ENCODE assay signal across 11 cellular contexts in the genomic region with DNA sequence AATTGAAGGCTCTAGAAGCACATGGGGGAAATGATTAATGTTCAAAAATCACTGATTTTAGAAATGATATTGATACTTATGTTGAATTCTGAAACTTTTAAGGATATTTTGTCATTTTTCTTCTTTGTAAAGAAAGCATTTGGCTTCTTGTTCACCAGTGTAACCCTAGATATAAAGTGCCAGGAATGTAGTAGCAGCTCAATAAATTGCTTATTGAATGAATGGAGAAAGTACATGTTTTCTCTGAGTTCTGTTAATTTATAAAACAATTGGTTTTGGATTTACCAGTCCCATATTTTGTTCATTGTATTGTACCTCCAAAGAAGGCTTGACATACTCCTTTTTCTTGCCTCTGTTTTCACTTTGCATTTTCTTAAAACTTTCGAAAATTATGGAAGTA. TPM values are rescaled to one million over a fixed set of nuclear protein-coding genes. Genes with fewer than 3 reads are reported as not detected.
A peak's percentile ranks its signal among the peaks of the same experiment; 100 is the strongest.
DNase-seq lines count a peak whose midpoint lies in the region; ATAC-seq and TF ChIP-seq lines count a peak whose summit lies in the region.
"Had no signal": no experiment of that assay in that cellular context is flagged by ENCODE, and none has a peak within 500 bp of the region (broad histone marks: within the 10 kb centered on the region; RNA-seq: fewer than 3 reads in every experiment).

No MANE protein-coding gene starts in this region.

- no peak for ATAC-seq in activated T-cell treated with anti-CD3 and anti-CD28 coated beads, Interleukin-2, amount 50 U/mL, for 72 hours (replicated peaks in 1 of 2)
- no peak for ATAC-seq in effector memory CD8-positive, alpha-beta T cell (replicated peaks)
- ATAC-seq in stimulated activated memory B cell treated with anti-CD40 and anti-IgM and Interleukin-4, amounts not matched to agents 10 μg/mL and 1 μg/mL and 100 μg/mL, for 72 hours: no peak

- no peak overlapping the region for H2AFZ ChIP-seq in OCI-LY1 (ENCODE audit: low read length)

- H3K9me3 ChIP-seq in OCI-LY1 (ENCODE audit: low read length): no peaks in the 10 kb centered on the region
- H3K9me3 ChIP-seq: sigmoid colon, transverse colon had no signal

- H3K27ac Mint-ChIP-seq in activated T-cell treated with anti-CD3 and anti-CD28 coated beads, Interleukin-2, amount 50 U/mL, for 72 hours: peak overlapping the region; percentile 100
- H3K27ac Mint-ChIP-seq in effector memory CD8-positive, alpha-beta T cell: peak overlapping the region; percentile 97 to 99
- H3K27ac Mint-ChIP-seq in stimulated activated memory B cell treated with anti-CD40 and anti-IgM and Interleukin-4, amounts not matched to agents 10 μg/mL and 1 μg/mL and 100 μg/mL, for 72 hours: peak overlapping the region; percentile 98

- no peaks in the 10 kb centered on the region for H4K20me1 ChIP-seq in OCI-LY1 (ENCODE audit: insufficient read depth, low read length)

- no peaks in the 10 kb centered on the region for H3K27me3 ChIP-seq in OCI-LY1 (ENCODE audit: insufficient read depth, low read length)
- H3K27me3 ChIP-seq: sigmoid colon, transverse colon had no signal

- peaks cover 66% of the 10 kb centered on the region for H3K4me1 ChIP-seq in OCI-LY1 (ENCODE audit: insufficient read depth, low read length, severe bottlenecking)

- peaks cover 57% of the 10 kb centered on the region for H3K4me1 Mint-ChIP-seq in activated T-cell treated with anti-CD3 and anti-CD28 coated beads, Interleukin-2, amount 50 U/mL, for 72 hours (ENCODE audit: low read depth)
- peaks cover 50 to 61% of the 10 kb centered on the region in 2 donors for H3K4me1 Mint-ChIP-seq in effector memory CD8-positive, alpha-beta T cell (ENCODE audit: low read depth in 2 of 2)
- peaks cover 63% of the 10 kb centered on the region for H3K4me1 Mint-ChIP-seq in stimulated activated memory B cell treated with anti-CD40 and anti-IgM and Interleukin-4, amounts not matched to agents 10 μg/mL and 1 μg/mL and 100 μg/mL, for 72 hours

- H3K27me3 Mint-ChIP-seq in activated T-cell treated with anti-CD3 and anti-CD28 coated beads, Interleukin-2, amount 50 U/mL, for 72 hours (ENCODE audit: low read depth): no peaks in the 10 kb centered on the region
- no peaks in the 10 kb centered on the region for H3K27me3 Mint-ChIP-seq in effector memory CD8-positive, alpha-beta T cell
- no peaks in the 10 kb centered on the region for H3K27me3 Mint-ChIP-seq in stimulated activated memory B cell treated with anti-CD40 and anti-IgM and Interleukin-4, amounts not matched to agents 10 μg/mL and 1 μg/mL and 100 μg/mL, for 72 hours

- no peaks in the 10 kb centered on the region for H3F3A ChIP-seq in OCI-LY1 (ENCODE audit: insufficient read depth, low read length)

- no peaks in the 10 kb centered on the region for H3K9me2 ChIP-seq in OCI-LY1 (ENCODE audit: low read depth, low read length)

- H3K9me3 Mint-ChIP-seq in activated T-cell treated with anti-CD3 and anti-CD28 coated beads, Interleukin-2, amount 50 U/mL, for 72 hours: no peaks in the 10 kb centered on the region
- H3K9me3 Mint-ChIP-seq in effector memory CD8-positive, alpha-beta T cell: no peaks in the 10 kb centered on the region
- H3K9me3 Mint-ChIP-seq in stimulated activated memory B cell treated with anti-CD40 and anti-IgM and Interleukin-4, amounts not matched to agents 10 μg/mL and 1 μg/mL and 100 μg/mL, for 72 hours: no peaks in the 10 kb centered on the region

- peaks cover 71% of the 10 kb centered on the region for H3K79me2 ChIP-seq in OCI-LY1 (ENCODE audit: insufficient read depth, low read length)

- H3K27ac ChIP-seq in OCI-LY1 (ENCODE audit: low read depth, low read length, poor library complexity, severe bottlenecking): peak overlapping the region; percentile 89

- no peak for DNase-seq in activated T-cell treated with anti-CD3 and anti-CD28 coated beads, Interleukin-2, amount 50 U/mL, for 72 hours
- DNase-seq in activated T-cell treated with anti-CD3 and anti-CD28 coated beads for 4 hours (no peak), NCI-H2029 (lab: John Stamatoyannopoulos, UW) (no peak), superior temporal gyrus (ENCODE audit: extremely low spot score) (no peak), NCI-H526 (lab: John Stamatoyannopoulos, UW) (no peak)
- DNase-seq in effector memory CD8-positive, alpha-beta T cell: no peak
- DNase-seq: activated CD8-positive, alpha-beta memory T cell treated with anti-CD3 and anti-CD28 coated beads for 24 hours; sigmoid colon; transverse colon had no signal

- peak overlapping the region; percentile 98 for H3K4me3 ChIP-seq in OCI-LY1 (ENCODE audit: low read depth, low read length, poor library complexity, severe bottlenecking)

- H3K4me3 Mint-ChIP-seq in activated T-cell treated with anti-CD3 and anti-CD28 coated beads, Interleukin-2, amount 50 U/mL, for 72 hours: peak overlapping the region; percentile 93 to 97
- H3K4me3 Mint-ChIP-seq in effector memory CD8-positive, alpha-beta T cell: peak overlapping the region; percentile 94 to 99
- H3K4me3 Mint-ChIP-seq in stimulated activated memory B cell treated with anti-CD40 and anti-IgM and Interleukin-4, amounts not matched to agents 10 μg/mL and 1 μg/mL and 100 μg/mL, for 72 hours: peak overlapping the region; percentile 97

- peak overlapping the region; percentile 73 for H3K4me2 ChIP-seq in OCI-LY1 (ENCODE audit: low read length)

- TF ChIP-seq CTCF in OCI-LY1 (IDR thresholded peaks at IDR 0.05; ENCODE audit: low read length): no peak

- H3K36me3 Mint-ChIP-seq in activated T-cell treated with anti-CD3 and anti-CD28 coated beads, Interleukin-2, amount 50 U/mL, for 72 hours (ENCODE audit: insufficient read depth in 2 of 2): peaks cover 0 to 6% of the 10 kb centered on the region in 2 donors
- H3K36me3 Mint-ChIP-seq in effector memory CD8-positive, alpha-beta T cell (ENCODE audit: insufficient read depth): peaks cover 28% of the 10 kb centered on the region
- no peaks in the 10 kb centered on the region for H3K36me3 Mint-ChIP-seq in stimulated activated memory B cell treated with anti-CD40 and anti-IgM and Interleukin-4, amounts not matched to agents 10 μg/mL and 1 μg/mL and 100 μg/mL, for 72 hours

- peak overlapping the region; percentile 99 for H3K9ac ChIP-seq in OCI-LY1 (ENCODE audit: low read length)

- peaks cover 8% of the 10 kb centered on the region; the same call in 1 of the 2 replicates for H3K36me3 ChIP-seq in OCI-LY1 (ENCODE audit: insufficient read depth, low read length)
- H3K36me3 ChIP-seq: sigmoid colon, transverse colon had no signal

RNA-seq across cellular contexts. Expression of gene PLCL2, which starts 2.4 kb away (rescaled TPM):
- total RNA-seq in activated T-cell treated with anti-CD3 and anti-CD28 coated beads, Interleukin-2, amount 50 U/mL, for 72 hours: 10 to 100 TPM; 22.9 to 24.7 TPM
